8 cellular contexts compared by ENCODE assay signal in the genomic region with DNA sequence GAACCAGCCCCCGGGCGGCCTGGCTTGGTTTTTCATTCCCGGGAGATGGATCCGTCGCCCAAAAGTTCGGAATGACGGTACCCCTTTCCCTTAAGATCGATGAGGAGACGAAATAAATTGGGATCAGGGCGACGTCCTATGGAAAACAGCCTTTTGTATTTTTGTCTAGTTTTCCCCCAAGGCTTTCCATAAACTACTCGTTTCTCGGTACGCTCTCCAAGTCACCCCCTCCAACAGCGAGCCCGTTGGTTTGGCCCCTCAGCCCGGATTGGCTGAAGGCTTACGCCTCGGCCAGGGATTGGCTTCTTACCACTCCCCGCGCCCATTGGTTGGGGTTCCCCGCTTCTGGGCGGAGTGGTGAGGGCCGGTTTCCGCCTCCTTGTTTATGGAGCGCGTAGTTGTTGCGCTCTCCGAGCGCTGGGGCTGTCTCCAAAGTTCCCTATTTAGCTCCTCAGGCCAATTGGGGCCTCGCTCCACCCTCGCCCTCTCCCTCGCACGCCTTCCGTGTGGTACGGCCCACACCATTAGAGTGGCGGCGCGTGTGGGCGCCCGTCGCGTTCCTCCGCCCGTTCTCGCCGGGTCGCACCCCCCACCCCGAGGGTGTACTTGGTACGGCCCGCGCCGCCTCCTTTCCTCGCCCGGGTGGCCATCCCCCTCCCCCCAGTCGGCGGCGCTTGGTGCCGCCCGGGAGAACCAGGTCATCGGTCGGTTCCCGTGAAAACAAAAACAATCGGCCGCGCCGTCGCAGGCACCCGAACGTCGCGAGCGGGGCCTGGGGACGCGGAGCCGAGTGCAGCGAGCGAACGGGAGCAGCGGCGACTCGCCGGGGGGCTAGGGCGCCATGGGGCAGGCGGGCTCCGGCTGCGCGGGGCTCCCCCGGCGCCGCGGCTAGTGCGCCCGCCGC. TPM values are rescaled to one million over a fixed set of nuclear protein-coding genes. Genes with fewer than 3 reads are reported as not detected.
DNase-seq lines count a peak whose midpoint lies in the region; ATAC-seq and TF ChIP-seq lines count a peak whose summit lies in the region.
"Not testable (repeated sequence)": the region's sequence is repeated elsewhere in the genome, so short reads cannot be mapped to it uniquely, and the experiment has no call there.

A gene with protein sequence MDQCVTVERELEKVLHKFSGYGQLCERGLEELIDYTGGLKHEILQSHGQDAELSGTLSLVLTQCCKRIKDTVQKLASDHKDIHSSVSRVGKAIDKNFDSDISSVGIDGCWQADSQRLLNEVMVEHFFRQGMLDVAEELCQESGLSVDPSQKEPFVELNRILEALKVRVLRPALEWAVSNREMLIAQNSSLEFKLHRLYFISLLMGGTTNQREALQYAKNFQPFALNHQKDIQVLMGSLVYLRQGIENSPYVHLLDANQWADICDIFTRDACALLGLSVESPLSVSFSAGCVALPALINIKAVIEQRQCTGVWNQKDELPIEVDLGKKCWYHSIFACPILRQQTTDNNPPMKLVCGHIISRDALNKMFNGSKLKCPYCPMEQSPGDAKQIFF (plus strand): TSS at position 655 of the 904 bp plus-strand sequence. CDS start 377 bp downstream, outside the sequence.

- peak within 1 kb of the TSS; percentile 77 for H3K4me3 Mint-ChIP-seq in Calu3 (ENCODE audit: low read depth, unreplicated experiment)

- not testable (repeated sequence) for TF ChIP-seq CTCF in Calu3 (IDR thresholded peaks at IDR 0.05; ENCODE audit: unreplicated experiment); Panc1 (IDR thresholded peaks at IDR 0.05); epithelial cell of esophagus (IDR thresholded peaks at IDR 0.05; ENCODE audit: insufficient read depth, low read depth, low read length, missing control alignments)

- H3K36me3 Mint-ChIP-seq in Calu3 (ENCODE audit: insufficient read depth, unreplicated experiment), result peaks cover 18% of the 10 kb centered on the region

- ATAC-seq in GM21423 (IDR thresholded peaks at IDR 0.05; ENCODE audit: unreplicated experiment), result peak; percentile 87
- ATAC-seq in Panc1, result peak; percentile 96

- not testable (repeated sequence) for H3K9me3 Mint-ChIP-seq in Calu3 (ENCODE audit: low read depth, unreplicated experiment)

- in situ Hi-C loops in Panc1 (cut with HindIII; ENCODE audit: low pct_unique_long_range_greater_than_20kb, low sequenced_read_pairs), result not testable (repeated sequence)

- not testable (repeated sequence) for H3K27me3 Mint-ChIP-seq in Calu3 (ENCODE audit: unreplicated experiment)

- not testable (repeated sequence) for H3K4me1 ChIP-seq in HUES6 (ENCODE audit: control insufficient read depth, insufficient read depth, low read length); Panc1 (ENCODE audit: control insufficient read depth, insufficient read depth, low read length)

- peak within 1 kb of the TSS; percentile 74 for H3K4me3 ChIP-seq in HUES6 (ENCODE audit: low read depth, low read length)
- H3K4me3 ChIP-seq in Panc1 (ENCODE audit: low read depth in 2 of 2, low read length in 2 of 2), result peak within 1 kb of the TSS; percentile 53 to 64
- peak within 1 kb of the TSS; percentile 55 for H3K4me3 ChIP-seq in epithelial cell of esophagus (ENCODE audit: low read length)

- peak within 1 kb of the TSS; percentile 84; the same call in 1 of the 2 replicates for H3K27ac ChIP-seq in HUES6 (ENCODE audit: low read depth, low read length)
- H3K27ac ChIP-seq in Panc1 (ENCODE audit: low read length), result peak within 1 kb of the TSS; percentile 70; the same call in 1 of the 2 replicates

- intact Hi-C loops in Calu3 (cut with micrococcal nuclease; ENCODE audit: unreplicated experiment); Panc1 (cut with micrococcal nuclease; ENCODE audit: unreplicated experiment): not testable (repeated sequence)

- POLR2A ChIA-PET in Panc1 (lab: Charles Lee), result not testable (repeated sequence)

- not testable (repeated sequence) for BruUV-seq in Calu3 (replicated peaks; lab: Mats Ljungman, UMichigan)
- TSS peak; percentile 87 for BruUV-seq in Panc1 (replicated peaks; lab: Mats Ljungman, UMichigan)

- DNase-seq in Calu3 (peak; percentile 95), Panc1 (ENCODE audit: low read depth, low spot score) (peak; percentile 30), activated T-cell treated with anti-CD3 and anti-CD28 coated beads for 48 hours (ENCODE audit: low read depth) (peak; percentile 89), epithelial cell of esophagus (ENCODE audit: low read depth) (peak; percentile 89), middle frontal gyrus (ENCODE audit: extremely low spot score, low spot score) (peak; percentile 66)
- peak; percentile 89 to 90 for DNase-seq in stimulated activated CD8-positive, alpha-beta memory T cell treated with anti-CD3 and anti-CD28 coated beads, Interleukin-15, amount 100 ng/mL, for 4 hours (ENCODE audit: low read depth in 2 of 2)

- not testable (repeated sequence) for H3K4me1 Mint-ChIP-seq in Calu3 (ENCODE audit: low read depth, unreplicated experiment)

- CTCF ChIA-PET in Calu3 (lab: Charles Lee); Panc1 (lab: Charles Lee): not testable (repeated sequence)

- not testable (repeated sequence) for H3K27me3 ChIP-seq in HUES6 (ENCODE audit: control insufficient read depth, insufficient read depth, low read length); Panc1 (ENCODE audit: control insufficient read depth, insufficient read depth, low read length)

- H3K9me3 ChIP-seq in HUES6 (ENCODE audit: control insufficient read depth, insufficient read depth, low read depth, low read length); Panc1 (ENCODE audit: control insufficient read depth, insufficient read depth, low read depth, low read length): not testable (repeated sequence)

- peak within 1 kb of the TSS; percentile 83 for H3K9ac ChIP-seq in HUES6 (ENCODE audit: low read length)

- not testable (repeated sequence) for H3K36me3 ChIP-seq in HUES6 (ENCODE audit: control insufficient read depth, insufficient read depth, low read length); Panc1 (ENCODE audit: control insufficient read depth, insufficient read depth, low read length)

- not testable (repeated sequence) for H3K27ac Mint-ChIP-seq in Calu3 (ENCODE audit: unreplicated experiment)

RNA-seq across cellular contexts. Expression of the gene that starts here (rescaled TPM):
- 46.5 and 52.4 TPM in 2 replicates for total RNA-seq in Calu3 (2022)
- total RNA-seq in Panc1 (2021; ENCODE audit: unreplicated experiment), result 42.8 TPM
- polyA plus RNA-seq in Panc1 (2012; ENCODE audit: insufficient read length), result 15.1 TPM

Comparison
In these comparisons a context has a peak if more than half of its experiments do, and no peak if none do; other contexts are left out.
1. Peak in every context shown above with its lines: DNase-seq, ATAC-seq, H3K4me3 ChIP-seq and H3K27ac ChIP-seq.
2. DNase-seq: peak in every context shown above with its lines; median percentile 95 in Calu3; 90 in stimulated activated CD8-positive, alpha-beta memory T cell treated with anti-CD3 and anti-CD28 coated beads, Interleukin-15, amount 100 ng/mL, for 4 hours; 89 in activated T-cell treated with anti-CD3 and anti-CD28 coated beads for 48 hours; 89 in epithelial cell of esophagus; 66 in middle frontal gyrus; 30 in Panc1.